In the genomic region with DNA sequence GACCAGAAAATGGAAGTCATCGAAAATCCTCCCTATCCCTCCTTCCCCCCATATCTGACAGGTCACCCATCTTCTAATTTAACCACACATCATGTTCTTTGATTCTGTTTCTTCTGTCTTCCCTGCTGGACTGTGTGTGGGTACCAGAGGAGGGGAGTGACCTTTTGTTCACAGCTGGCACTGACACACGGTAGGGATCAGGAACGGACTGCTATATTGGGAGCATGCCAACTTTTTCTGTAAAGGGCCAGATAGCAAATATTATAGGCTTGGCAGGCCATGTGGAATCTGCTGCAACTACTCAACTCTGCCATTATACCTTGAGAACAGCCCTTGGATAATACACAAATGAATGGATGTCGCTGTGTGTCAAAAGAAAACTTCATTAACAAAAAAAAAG, we compare ENCODE assay signal across 24 cellular contexts. TPM values are rescaled to one million over a fixed set of nuclear protein-coding genes. Genes with fewer than 3 reads are reported as not detected.
DNase-seq lines count a peak whose midpoint lies in the region; ATAC-seq and TF ChIP-seq lines count a peak whose summit lies in the region.
"Had no signal": no experiment of that assay in that cellular context is flagged by ENCODE, and none has a peak within 500 bp of the region (broad histone marks: within the 10 kb centered on the region; RNA-seq: fewer than 3 reads in every experiment).

No MANE protein-coding gene starts in this region.

- H3K27me3 Mint-ChIP-seq in T-cell: no peaks in the 10 kb centered on the region
- H3K27me3 Mint-ChIP-seq: naive B cell; stimulated activated naive B cell treated with anti-CD40 and anti-IgM and Interleukin-4, amounts not matched to agents 10 μg/mL and 1 μg/mL and 100 μg/mL, for 72 hours had no signal

- TF ChIP-seq CTCF in SK-N-SH (IDR thresholded peaks at IDR 0.05): no peak
- no peak for TF ChIP-seq CTCF in psoas muscle (IDR thresholded peaks at IDR 0.05)

- TF ChIP-seq EP300 in SK-N-SH (IDR thresholded peaks at IDR 0.05; ENCODE audit: borderline replicate concordance in 1 of 2, low read depth in 1 of 2, low read length in 1 of 2) (no peak), Ishikawa (IDR thresholded peaks at IDR 0.05; ENCODE audit: borderline replicate concordance) (no peak)

- peaks cover 14% of the 10 kb centered on the region for H3F3A ChIP-seq in SK-N-SH (replicated peaks; ENCODE audit: insufficient read depth)

- H3K36me3 ChIP-seq in SK-N-SH (replicated peaks in 1 of 2; ENCODE audit: control insufficient read depth in 1 of 2, insufficient read depth in 2 of 2, low read length in 1 of 2) (peaks cover 50 to 63% of the 10 kb centered on the region in 2 experiments), psoas muscle (ENCODE audit: insufficient read depth in 1 of 2, low read depth in 1 of 2) (peaks cover 12 to 93% of the 10 kb centered on the region in 2 donors)
- H3K36me3 ChIP-seq: uterus had no signal

- intact Hi-C loops in psoas muscle (cut with DNase I): no loop called here

- TF ChIP-seq RAD21 in SK-N-SH (IDR thresholded peaks at IDR 0.05; ENCODE audit: low read length): no peak
- TF ChIP-seq RAD21 in Ishikawa (IDR thresholded peaks at IDR 0.05; ENCODE audit: low read depth): no peak

- no peak overlapping the region for H3K4me3 Mint-ChIP-seq in T-cell
- H3K4me3 Mint-ChIP-seq: naive B cell; stimulated activated naive B cell treated with anti-CD40 and anti-IgM and Interleukin-4, amounts not matched to agents 10 μg/mL and 1 μg/mL and 100 μg/mL, for 72 hours; T-helper 2 cell treated with Interferon-gamma antibody and Interleukin-4, amounts not matched to agents 5 μg/mL and 100 μg/mL, for 36 hours had no signal

- H3K27ac ChIP-seq in SK-N-SH (ENCODE audit: low read depth in 2 of 2, low read length in 1 of 2): no peak overlapping the region; a peak in 1 of 4 replicates
- no peak overlapping the region for H3K27ac ChIP-seq in psoas muscle
- H3K27ac ChIP-seq: brain microvascular endothelial cell, esophagus muscularis mucosa, left lung, testis, uterus had no signal

- H3K4me1 ChIP-seq in SK-N-SH (ENCODE audit: control insufficient read depth in 1 of 2, insufficient read depth in 2 of 2, low read depth in 1 of 2, low read length in 1 of 2): peaks cover 0 to 2% of the 10 kb centered on the region in 2 experiments; a peak in 1 of 4 replicates
- H3K4me1 ChIP-seq in psoas muscle: peaks cover 3% of the 10 kb centered on the region
- H3K4me1 ChIP-seq: esophagus muscularis mucosa, left lung, testis, uterus had no signal

- no peak overlapping the region for H3K9ac ChIP-seq in SK-N-SH

- DNase-seq in SK-N-SH: peak; percentile 68
- no peak for DNase-seq in T-cell
- DNase-seq in iris pigment epithelial cell (ENCODE audit: low read depth): peak; percentile 8
- DNase-seq in psoas muscle: no peak
- no peak for DNase-seq in HuH-7 (ENCODE audit: low spot score)
- DNase-seq: activated CD4-positive, alpha-beta T cell treated with anti-CD3 and anti-CD28 coated beads for 48 hours; DND-41; foreskin melanocyte; Kasumi-1; left lung; naive B cell; NCI-H2107; retina; stimulated activated CD4-positive, alpha-beta T cell treated with anti-CD3 and anti-CD28 coated beads, Interleukin-4, amount 100 ng/mL, for 1 hour; stimulated activated naive B cell treated with anti-CD40 and anti-IgM and Interleukin-4, amounts not matched to agents 10 μg/mL and 1 μg/mL and 100 μg/mL, for 72 hours; testis; uterus had no signal

- H3K4me1 Mint-ChIP-seq in T-cell: peaks cover 5 to 10% (median 7%) of the 10 kb centered on the region in 3 donors

- no peak overlapping the region for H3K4me2 ChIP-seq in SK-N-SH

- H3K36me3 Mint-ChIP-seq in T-cell: peaks cover 50% of the 10 kb centered on the region

- H3K27me3 ChIP-seq in SK-N-SH (ENCODE audit: insufficient read depth) (no peaks in the 10 kb centered on the region), psoas muscle (ENCODE audit: insufficient read depth in 3 of 3, low read length in 2 of 3) (no peaks in the 10 kb centered on the region)
- H3K27me3 ChIP-seq: brain microvascular endothelial cell, esophagus muscularis mucosa, left lung, testis, uterus had no signal

- no peaks in the 10 kb centered on the region for H3K9me2 ChIP-seq in SK-N-SH

- no peaks in the 10 kb centered on the region for H4K20me1 ChIP-seq in SK-N-SH (ENCODE audit: insufficient read depth)

- no peak; the same call in 2 of the 3 replicates for ATAC-seq in SK-N-SH treated with all-trans-retinoic acid at 6 μM for 48 hours
- no peak for ATAC-seq in T-cell (replicated peaks in 1 of 4)
- ATAC-seq in GM19328 (IDR thresholded peaks at IDR 0.05; ENCODE audit: unreplicated experiment): no peak
- no peak for ATAC-seq in psoas muscle
- ATAC-seq: left lung; stimulated activated naive B cell treated with anti-CD40 and anti-IgM and Interleukin-4, amounts not matched to agents 10 μg/mL and 1 μg/mL and 100 μg/mL, for 72 hours had no signal

- POLR2A ChIA-PET in SK-N-SH (lab: Yijun Ruan, JAX): no interaction called here
- POLR2A ChIA-PET in T-cell (lab: Charles Lee): interaction anchor here in 1 of 2 donors (0.6 to 0.9 kb wide), 2 partner anchors 163 to 534 kb away, joined by 3 read pairs; no protein-coding TSS in a partner anchor

- H3K79me2 ChIP-seq in SK-N-SH (ENCODE audit: insufficient read depth): no peaks in the 10 kb centered on the region

- H2AFZ ChIP-seq in SK-N-SH (ENCODE audit: low read depth): no peak overlapping the region

- no peaks in the 10 kb centered on the region for H3K9me3 ChIP-seq in SK-N-SH
- H3K9me3 ChIP-seq in psoas muscle: no peaks in the 10 kb centered on the region
- H3K9me3 ChIP-seq: esophagus muscularis mucosa, left lung, testis, uterus had no signal

- WGBS in SK-N-SH (ENCODE audit: low lambda C conversion rate): 71% methylated on average over 4 of the region's 4 CpGs
- WGBS in psoas muscle, 3 donors: 47 to 50% (median 49%) methylated on average over 4 of the region's 4 CpGs

- H3K4me3 ChIP-seq in SK-N-SH (ENCODE audit: low read depth in 2 of 2, low read length in 1 of 2): no peak overlapping the region
- H3K4me3 ChIP-seq in psoas muscle: no peak overlapping the region
- H3K4me3 ChIP-seq: esophagus muscularis mucosa, left lung, testis, uterus had no signal

- CTCF ChIA-PET in SK-N-SH (lab: Yijun Ruan, JAX) (interaction anchor here (0.9 kb wide), 1 partner anchor 279 kb away, joined by 3 read pairs; no protein-coding TSS in a partner anchor), T-cell (lab: Charles Lee) (no interaction called here)

- peak overlapping the region; percentile 3 to 67 for H3K27ac Mint-ChIP-seq in T-cell
- H3K27ac Mint-ChIP-seq: stimulated activated naive B cell treated with anti-CD40 and anti-IgM and Interleukin-4, amounts not matched to agents 10 μg/mL and 1 μg/mL and 100 μg/mL, for 72 hours; T-helper 2 cell treated with Interferon-gamma antibody and Interleukin-4, amounts not matched to agents 5 μg/mL and 100 μg/mL, for 36 hours had no signal

- no peaks in the 10 kb centered on the region for H3K9me3 Mint-ChIP-seq in T-cell
- H3K9me3 Mint-ChIP-seq: activated T-helper 2 cell treated with anti-CD3 and anti-CD28 coated beads, Interferon-gamma antibody, Interleukin-2, Interleukin-4, amounts not matched to agents 10 μg/mL and 5 μg/mL and 100 μg/mL, durations not matched to agents 14 hours and 24 hours and 36 hours; naive B cell; stimulated activated naive B cell treated with anti-CD40 and anti-IgM and Interleukin-4, amounts not matched to agents 10 μg/mL and 1 μg/mL and 100 μg/mL, for 72 hours; T-helper 2 cell treated with Interferon-gamma antibody and Interleukin-4, amounts not matched to agents 5 μg/mL and 100 μg/mL, for 36 hours had no signal

TF ChIP-seq in SK-N-SH, 30 proteins besides CTCF, POLR2A, EP300 and RAD21 (continues in another document):
- TF ChIP-seq NFIC (IDR thresholded peaks at IDR 0.05; ENCODE audit: borderline replicate concordance): 0 out of 2 replicates have a peak, but pooled peaks have one; percentile 12
- no peak for TF ChIP-seq FOSL2 (IDR thresholded peaks at IDR 0.05; ENCODE audit: borderline replicate concordance, low read depth)
- TF ChIP-seq RFX5 (IDR thresholded peaks at IDR 0.05; ENCODE audit: low read length): no peak
- peak; percentile 56; the same call in 1 of the 2 replicates for TF ChIP-seq MXI1 (IDR thresholded peaks at IDR 0.05; ENCODE audit: low read depth, low read length)
- no peak for TF ChIP-seq TCF12 (IDR thresholded peaks at IDR 0.05)

TF ChIP-seq in SK-N-SH treated with all-trans-retinoic acid at 6 μM for 48 hours, 23 proteins besides CTCF, POLR2A, EP300 and RAD21 (continues in another document):
- TF ChIP-seq, protein P1, sequence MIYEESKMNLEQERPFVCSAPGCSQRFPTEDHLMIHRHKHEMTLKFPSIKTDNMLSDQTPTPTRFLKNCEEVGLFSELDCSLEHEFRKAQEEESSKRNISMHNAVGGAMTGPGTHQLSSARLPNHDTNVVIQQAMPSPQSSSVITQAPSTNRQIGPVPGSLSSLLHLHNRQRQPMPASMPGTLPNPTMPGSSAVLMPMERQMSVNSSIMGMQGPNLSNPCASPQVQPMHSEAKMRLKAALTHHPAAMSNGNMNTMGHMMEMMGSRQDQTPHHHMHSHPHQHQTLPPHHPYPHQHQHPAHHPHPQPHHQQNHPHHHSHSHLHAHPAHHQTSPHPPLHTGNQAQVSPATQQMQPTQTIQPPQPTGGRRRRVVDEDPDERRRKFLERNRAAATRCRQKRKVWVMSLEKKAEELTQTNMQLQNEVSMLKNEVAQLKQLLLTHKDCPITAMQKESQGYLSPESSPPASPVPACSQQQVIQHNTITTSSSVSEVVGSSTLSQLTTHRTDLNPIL (CRISPR knock-in tag; IDR thresholded peaks at IDR 0.05; ENCODE audit: low read depth): no peak

RNA-seq across cellular contexts. Expression of a gene that starts 7.5 kb away (rescaled TPM):
- polyA plus RNA-seq in SK-N-SH (2012; rRNA removed) (71.3 and 86.2 TPM in 2 replicates), psoas muscle (10 to 100 TPM; 44.7 to 90.9 (median 77.0) TPM)
- polyA plus RNA-seq in SK-N-SH (2012; cell fraction: cytosol; rRNA removed): 127 and 146 TPM in 2 replicates
- polyA plus RNA-seq in SK-N-SH (2012; cell fraction: nucleus; rRNA removed): 19.1 and 35.3 TPM in 2 replicates
- total RNA-seq in T-cell (100 to 1,000 TPM in 4 of 5 donors, 10 to 100 TPM in 1; 81.7 to 115 (median 106) TPM), psoas muscle (10 to 100 TPM; 56.3 to 88.7 (median 66.9) TPM)

RNA-seq across cellular contexts. Expression of a gene that starts 24.9 kb away (rescaled TPM):
- polyA plus RNA-seq in SK-N-SH (2012; rRNA removed): 33.9 and 39.9 TPM in 2 replicates
- 41.2 and 48.8 TPM in 2 replicates for polyA plus RNA-seq in SK-N-SH (2012; cell fraction: cytosol; rRNA removed)
- polyA plus RNA-seq in SK-N-SH (2012; cell fraction: nucleus; rRNA removed): 32.8 and 43.7 TPM in 2 replicates
- 100 to 1,000 TPM; 115 to 169 (median 129) TPM for total RNA-seq in T-cell
- 10 to 100 TPM; 36.8 to 76.3 (median 56.3) TPM for total RNA-seq in psoas muscle
- polyA plus RNA-seq in psoas muscle: 100 to 1,000 TPM in 2 of 3 donors, 10 to 100 TPM in 1; 80.3 to 144 (median 136) TPM

Comparison
In these comparisons a context has a peak if more than half of its experiments do, and no peak if none do; other contexts are left out.
1. DNase-seq: peak in SK-N-SH (single experiment) and iris pigment epithelial cell (single experiment); none in T-cell (0 of 34), psoas muscle (0 of 2) and HuH-7 (single experiment).